In the genomic region with DNA sequence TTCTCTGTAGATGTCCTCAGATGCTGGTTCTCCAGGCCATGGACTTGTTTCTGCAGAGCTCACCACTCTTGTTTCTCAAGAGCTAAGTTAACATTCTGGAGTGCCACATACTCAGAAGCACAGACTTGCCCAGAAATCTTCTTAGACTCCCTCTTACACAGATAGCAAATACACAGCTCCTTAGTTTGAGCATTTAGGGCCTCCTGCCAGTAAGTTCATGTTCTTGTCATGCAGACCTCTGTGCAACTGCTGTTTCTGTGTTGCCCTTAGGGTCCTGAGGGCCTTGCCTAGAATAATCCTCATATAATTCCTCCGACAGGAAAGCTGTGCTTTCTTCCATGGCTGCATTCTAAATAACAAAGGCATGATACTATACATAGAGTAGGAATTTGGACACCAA, we compare ENCODE assay signal across 20 cellular contexts. TPM values are rescaled to one million over a fixed set of nuclear protein-coding genes. Genes with fewer than 3 reads are reported as not detected.
A peak's percentile ranks its signal among the peaks of the same experiment; 100 is the strongest.
DNase-seq lines count a peak whose midpoint lies in the region; ATAC-seq and TF ChIP-seq lines count a peak whose summit lies in the region.
"Had no signal": no experiment of that assay in that cellular context is flagged by ENCODE, and none has a peak within 500 bp of the region (broad histone marks: within the 10 kb centered on the region; RNA-seq: fewer than 3 reads in every experiment).

No MANE protein-coding gene starts in this region.

- H3K9me3 Mint-ChIP-seq in activated CD8-positive, alpha-beta memory T cell treated with anti-CD3 and anti-CD28 coated beads, Interleukin-2, amount 10 ng/mL, durations not matched to agents 7 days and 5 days (ENCODE audit: low read depth), result no peaks in the 10 kb centered on the region
- H3K9me3 Mint-ChIP-seq in neural progenitor cell (no peaks in the 10 kb centered on the region), T-cell (no peaks in the 10 kb centered on the region), glutamatergic neuron (ENCODE audit: unreplicated experiment) (no peaks in the 10 kb centered on the region)
- H3K9me3 Mint-ChIP-seq: activated CD4-positive, alpha-beta T cell treated with anti-CD3 and anti-CD28 coated beads, Interleukin-2, amount 10 ng/mL, durations not matched to agents 24 days and 14 days; effector memory CD8-positive, alpha-beta T cell; type B pancreatic cell had no signal

- no peak overlapping the region for H2AFZ ChIP-seq in neural progenitor cell (replicated peaks)

- H3K36me3 Mint-ChIP-seq in activated CD8-positive, alpha-beta memory T cell treated with anti-CD3 and anti-CD28 coated beads, Interleukin-2, amount 10 ng/mL, durations not matched to agents 7 days and 5 days, result peaks cover 16% of the 10 kb centered on the region
- H3K36me3 Mint-ChIP-seq in neural progenitor cell (peaks cover 5% of the 10 kb centered on the region), T-cell (peaks cover 30% of the 10 kb centered on the region), glutamatergic neuron (ENCODE audit: unreplicated experiment) (no peaks in the 10 kb centered on the region)

- H3K27ac Mint-ChIP-seq in activated CD8-positive, alpha-beta memory T cell treated with anti-CD3 and anti-CD28 coated beads, Interleukin-2, amount 10 ng/mL, durations not matched to agents 7 days and 5 days, result peak overlapping the region; percentile 78
- peak overlapping the region; percentile 5 for H3K27ac Mint-ChIP-seq in neural progenitor cell
- no peak overlapping the region for H3K27ac Mint-ChIP-seq in T-cell
- no peak overlapping the region for H3K27ac Mint-ChIP-seq in glutamatergic neuron (ENCODE audit: unreplicated experiment)
- H3K27ac Mint-ChIP-seq: activated CD4-positive, alpha-beta T cell treated with anti-CD3 and anti-CD28 coated beads, Interleukin-2, amount 10 ng/mL, durations not matched to agents 24 days and 14 days; CD14-positive monocyte; type B pancreatic cell had no signal

- no peaks in the 10 kb centered on the region for H3F3A ChIP-seq in neural progenitor cell (ENCODE audit: low read depth)

- POLR2A ChIA-PET in T-cell (lab: Charles Lee), result no interaction called here

- peaks cover 18% of the 10 kb centered on the region for H3K4me1 ChIP-seq in neural progenitor cell

- no peak for DNase-seq in activated CD8-positive, alpha-beta memory T cell treated with anti-CD3 and anti-CD28 coated beads, Interleukin-2, amount 10 ng/mL, durations not matched to agents 7 days and 5 days
- DNase-seq in activated CD8-positive, alpha-beta memory T cell treated with anti-CD3 and anti-CD28 coated beads, Interleukin-2, amount 50 U/mL, for 4 hours, result no peak
- DNase-seq in left cardiac atrium, result no peak
- DNase-seq in neural progenitor cell (ENCODE audit: low spot score), result no peak
- no peak for DNase-seq in effector CD4-positive, alpha-beta T cell
- no peak for DNase-seq in T-cell
- DNase-seq in stimulated activated CD4-positive, alpha-beta T cell treated with anti-CD3 and anti-CD28 coated beads, Interleukin-4, amount 100 ng/mL, for 4 hours, result no peak
- no peak for DNase-seq in glutamatergic neuron
- DNase-seq: activated CD4-positive, alpha-beta T cell treated with anti-CD3 and anti-CD28 coated beads, Interleukin-2, amount 10 ng/mL, durations not matched to agents 24 days and 14 days; activated naive CD4-positive, alpha-beta T cell treated with anti-CD3 and anti-CD28 coated beads, Interleukin-2, amount 50 U/mL, for 16 hours; effector memory CD8-positive, alpha-beta T cell; foreskin keratinocyte; MG63; NCI-H2029; NCI-H526; stimulated activated CD4-positive, alpha-beta T cell treated with anti-CD3 and anti-CD28 coated beads, Interleukin-4, amount 100 ng/mL, for 24 hours had no signal

- CTCF ChIA-PET in activated CD8-positive, alpha-beta memory T cell treated with anti-CD3 and anti-CD28 coated beads, Interleukin-2, amount 10 ng/mL, durations not matched to agents 7 days and 5 days (lab: Charles Lee), result interaction anchor here (0.7 to 1.4 kb wide), 2 partner anchors 90 to 131 kb away, joined by 3 to 4 read pairs; no protein-coding TSS in a partner anchor
- CTCF ChIA-PET in T-cell (lab: Charles Lee), result no interaction called here

- no peak for TF ChIP-seq CTCF in neural progenitor cell (IDR thresholded peaks at IDR 0.05)
- TF ChIP-seq CTCF in glutamatergic neuron (IDR thresholded peaks at IDR 0.05; ENCODE audit: partially characterized antibody, unreplicated experiment), result no peak

- H3K4me2 ChIP-seq in neural progenitor cell, result no peak overlapping the region
- H3K4me2 ChIP-seq: A549 had no signal

- no peaks in the 10 kb centered on the region for H3K27me3 Mint-ChIP-seq in activated CD8-positive, alpha-beta memory T cell treated with anti-CD3 and anti-CD28 coated beads, Interleukin-2, amount 10 ng/mL, durations not matched to agents 7 days and 5 days
- H3K27me3 Mint-ChIP-seq in neural progenitor cell (ENCODE audit: insufficient read depth, low read depth) (no peaks in the 10 kb centered on the region), T-cell (peaks cover 0 to 3% of the 10 kb centered on the region in 2 donors), glutamatergic neuron (ENCODE audit: unreplicated experiment) (no peaks in the 10 kb centered on the region)
- H3K27me3 Mint-ChIP-seq: activated CD4-positive, alpha-beta T cell treated with anti-CD3 and anti-CD28 coated beads, Interleukin-2, amount 10 ng/mL, durations not matched to agents 24 days and 14 days; effector memory CD8-positive, alpha-beta T cell; type B pancreatic cell had no signal

- no peaks in the 10 kb centered on the region for H3K36me3 ChIP-seq in neural progenitor cell
- H3K36me3 ChIP-seq: MG63 had no signal

- no peaks in the 10 kb centered on the region for H3K27me3 ChIP-seq in neural progenitor cell
- H3K27me3 ChIP-seq: foreskin keratinocyte, MG63 had no signal

- H3K79me2 ChIP-seq in neural progenitor cell (ENCODE audit: low read depth), result no peaks in the 10 kb centered on the region

- peak overlapping the region; percentile 37 for H3K4me3 Mint-ChIP-seq in activated CD8-positive, alpha-beta memory T cell treated with anti-CD3 and anti-CD28 coated beads, Interleukin-2, amount 10 ng/mL, durations not matched to agents 7 days and 5 days
- no peak overlapping the region for H3K4me3 Mint-ChIP-seq in neural progenitor cell
- no peak overlapping the region for H3K4me3 Mint-ChIP-seq in T-cell
- no peak overlapping the region for H3K4me3 Mint-ChIP-seq in glutamatergic neuron (ENCODE audit: unreplicated experiment)
- H3K4me3 Mint-ChIP-seq: activated CD4-positive, alpha-beta T cell treated with anti-CD3 and anti-CD28 coated beads, Interleukin-2, amount 10 ng/mL, durations not matched to agents 24 days and 14 days; CD14-positive monocyte; effector memory CD8-positive, alpha-beta T cell; type B pancreatic cell had no signal

- H3K27ac ChIP-seq in neural progenitor cell, result no peak overlapping the region
- H3K27ac ChIP-seq: A549, foreskin keratinocyte, SK-N-MC had no signal

- peaks cover 40% of the 10 kb centered on the region for H3K4me1 Mint-ChIP-seq in activated CD8-positive, alpha-beta memory T cell treated with anti-CD3 and anti-CD28 coated beads, Interleukin-2, amount 10 ng/mL, durations not matched to agents 7 days and 5 days
- H3K4me1 Mint-ChIP-seq in neural progenitor cell, result peaks cover 51% of the 10 kb centered on the region
- H3K4me1 Mint-ChIP-seq in T-cell, result no peaks in the 10 kb centered on the region
- H3K4me1 Mint-ChIP-seq in glutamatergic neuron (ENCODE audit: low read depth, unreplicated experiment), result peaks cover 3% of the 10 kb centered on the region
- H3K4me1 Mint-ChIP-seq: activated CD4-positive, alpha-beta T cell treated with anti-CD3 and anti-CD28 coated beads, Interleukin-2, amount 10 ng/mL, durations not matched to agents 24 days and 14 days; CD14-positive monocyte had no signal

- intact Hi-C loops in left cardiac atrium (cut with DNase I), result no loop called here

- no peak overlapping the region for H3K4me3 ChIP-seq in neural progenitor cell
- H3K4me3 ChIP-seq: A549, MG63, SK-N-MC had no signal

- H4K20me1 ChIP-seq in neural progenitor cell (ENCODE audit: low read depth), result no peaks in the 10 kb centered on the region

- peak; percentile 45 for ATAC-seq in activated CD8-positive, alpha-beta memory T cell treated with anti-CD3 and anti-CD28 coated beads, Interleukin-2, amount 10 ng/mL, durations not matched to agents 7 days and 5 days
- ATAC-seq in left cardiac atrium (peak; percentile 28 to 59), T-cell (replicated peaks in 1 of 4) (no peak)
- ATAC-seq: A549; effector memory CD8-positive, alpha-beta T cell; foreskin keratinocyte had no signal

- no peak overlapping the region for H3K9ac ChIP-seq in neural progenitor cell

- H3K9me3 ChIP-seq in neural progenitor cell (ENCODE audit: low read depth), result no peaks in the 10 kb centered on the region
- H3K9me3 ChIP-seq: A549, MG63 had no signal

RNA-seq across cellular contexts. Expression of gene PTPDC1, which starts 1.3 kb away (rescaled TPM):
- total RNA-seq in activated CD8-positive, alpha-beta memory T cell treated with anti-CD3 and anti-CD28 coated beads, Interleukin-2, amount 10 ng/mL, durations not matched to agents 7 days and 5 days, result 1 to 10 TPM; 5.2 to 6.5 TPM
- total RNA-seq in left cardiac atrium, result 10 to 100 TPM in 1 of 2 donors, 1 to 10 TPM in 1; 9.2 to 15.6 TPM
- total RNA-seq in neural progenitor cell (ENCODE audit: low replicate concordance), result 14.4 and 15.9 TPM in 2 replicates
- total RNA-seq in T-cell, result 1 to 10 TPM; 4.5 to 7.5 (median 5.8) TPM
- total RNA-seq in glutamatergic neuron (ENCODE audit: unreplicated experiment), result 9.7 TPM

Comparison
In these comparisons a context has a peak if more than half of its experiments do, and no peak if none do; other contexts are left out.
1. ATAC-seq: peak in activated CD8-positive, alpha-beta memory T cell treated with anti-CD3 and anti-CD28 coated beads, Interleukin-2, amount 10 ng/mL, durations not matched to agents 7 days and 5 days (single experiment) and left cardiac atrium (2 of 2); none in T-cell (0 of 4).
2. H3K27ac Mint-ChIP-seq: peak in activated CD8-positive, alpha-beta memory T cell treated with anti-CD3 and anti-CD28 coated beads, Interleukin-2, amount 10 ng/mL, durations not matched to agents 7 days and 5 days (single experiment) and neural progenitor cell (single experiment); none in T-cell (0 of 2) and glutamatergic neuron (single experiment).